In the genomic region with DNA sequence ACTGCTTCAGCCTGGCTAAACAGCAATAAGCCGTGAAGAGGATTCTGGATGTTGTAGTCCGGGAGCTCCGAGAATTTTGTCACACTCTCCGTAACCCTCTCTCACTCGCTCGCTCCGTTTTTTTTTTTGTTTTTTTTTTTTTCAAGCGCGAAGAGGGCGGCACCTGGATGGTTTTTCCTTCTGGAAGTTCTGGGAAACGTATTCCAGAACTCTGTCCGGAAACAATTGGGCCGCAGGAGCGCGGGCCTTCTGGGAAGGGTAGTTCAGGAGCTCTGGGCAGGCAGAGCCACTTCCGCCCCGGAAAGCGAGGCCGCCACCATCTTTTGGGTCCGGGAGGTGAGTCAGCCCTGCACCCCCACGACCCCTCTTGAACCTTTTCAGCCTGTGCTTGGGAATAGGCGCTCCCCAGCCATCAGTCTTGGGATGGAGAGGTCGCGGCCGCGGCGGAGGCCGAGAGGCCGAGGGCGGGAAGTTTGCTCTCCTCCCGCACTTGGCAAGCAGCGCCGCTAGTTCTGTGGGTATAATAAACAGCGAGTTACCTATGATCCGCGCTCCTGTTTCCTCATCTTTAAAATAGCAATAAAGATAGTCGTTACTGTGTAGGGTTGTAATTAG, we compare ENCODE assay signal across 8 cellular contexts. TPM values are rescaled to one million over a fixed set of nuclear protein-coding genes. Genes with fewer than 3 reads are reported as not detected.
DNase-seq lines count a peak whose midpoint lies in the region; ATAC-seq and TF ChIP-seq lines count a peak whose summit lies in the region.

A gene (plus strand): TSS at position 283 of the 615 bp plus-strand sequence. CDS start 5,261 bp downstream, outside the sequence.

- H3K9me3 Mint-ChIP-seq in activated CD4-positive, alpha-beta T cell treated with anti-CD3 and anti-CD28 coated beads, Interleukin-2, amount 10 ng/mL, durations not matched to agents 7 days and 5 days, result peaks cover 24% of the 10 kb centered on the region

- H3K36me3 Mint-ChIP-seq in activated CD4-positive, alpha-beta T cell treated with anti-CD3 and anti-CD28 coated beads, Interleukin-2, amount 10 ng/mL, durations not matched to agents 7 days and 5 days (ENCODE audit: low read depth), result peaks cover 39% of the 10 kb centered on the region

- DNase-seq in ACHN (peak; percentile 94), NCI-H510A (lab: John Stamatoyannopoulos, UW) (peak; percentile 81), colonic mucosa (peak; percentile 92), kidney glomerular epithelial cell (lab: John Stamatoyannopoulos, UW) (peak; percentile 92)
- peak; percentile 83 for DNase-seq in activated CD4-positive, alpha-beta T cell treated with anti-CD3 and anti-CD28 coated beads, Interleukin-2, amount 10 ng/mL, durations not matched to agents 7 days and 5 days
- peak; percentile 68 to 73 for DNase-seq in stimulated activated CD4-positive, alpha-beta T cell treated with anti-CD3 and anti-CD28 coated beads, Interleukin-15, amount 100 ng/mL, for 48 hours (ENCODE audit: low read depth in 2 of 2)

- H3K9me3 ChIP-seq in colonic mucosa, result no peaks in the 10 kb centered on the region

- intact Hi-C loops in colonic mucosa (cut with DNase I), result loop anchor here (10.0 kb wide), 1 partner anchor 48 kb away; a partner anchor contains a TSS

- POLR2A ChIA-PET in activated CD4-positive, alpha-beta T cell treated with anti-CD3 and anti-CD28 coated beads, Interleukin-2, amount 10 ng/mL, durations not matched to agents 7 days and 5 days (lab: Charles Lee), result no interaction called here

- no peaks in the 10 kb centered on the region for H3K36me3 ChIP-seq in colonic mucosa

- H3K27ac Mint-ChIP-seq in activated CD4-positive, alpha-beta T cell treated with anti-CD3 and anti-CD28 coated beads, Interleukin-2, amount 10 ng/mL, durations not matched to agents 7 days and 5 days, result peak within 1 kb of the TSS; percentile 92

- peak within 1 kb of the TSS; percentile 92 for H3K4me3 Mint-ChIP-seq in activated CD4-positive, alpha-beta T cell treated with anti-CD3 and anti-CD28 coated beads, Interleukin-2, amount 10 ng/mL, durations not matched to agents 7 days and 5 days

- H3K4me1 Mint-ChIP-seq in activated CD4-positive, alpha-beta T cell treated with anti-CD3 and anti-CD28 coated beads, Interleukin-2, amount 10 ng/mL, durations not matched to agents 7 days and 5 days, result peaks cover 29% of the 10 kb centered on the region

- CTCF ChIA-PET in activated CD4-positive, alpha-beta T cell treated with anti-CD3 and anti-CD28 coated beads, Interleukin-2, amount 10 ng/mL, durations not matched to agents 7 days and 5 days (lab: Charles Lee), result interaction anchor here (0.6 to 1.5 kb wide), 10 partner anchors 31 to 516 kb away, joined by 3 to 4 read pairs (median 3); no protein-coding TSS in a partner anchor

- peak within 1 kb of the TSS; percentile 71 for H3K4me3 ChIP-seq in colonic mucosa

- H3K9ac ChIP-seq in colonic mucosa (ENCODE audit: low read depth in 2 of 2, low read length in 2 of 2), result peak within 1 kb of the TSS; percentile 54 to 63

- H3K4me1 ChIP-seq in colonic mucosa, result no peaks in the 10 kb centered on the region

- no peaks in the 10 kb centered on the region for H3K27me3 Mint-ChIP-seq in activated CD4-positive, alpha-beta T cell treated with anti-CD3 and anti-CD28 coated beads, Interleukin-2, amount 10 ng/mL, durations not matched to agents 7 days and 5 days

- peak; percentile 87 for ATAC-seq in GM18868 (IDR thresholded peaks at IDR 0.05; ENCODE audit: unreplicated experiment)
- peak; percentile 87 for ATAC-seq in HG03342 (IDR thresholded peaks at IDR 0.05; ENCODE audit: unreplicated experiment)

- H3K27me3 ChIP-seq in colonic mucosa, result no peaks in the 10 kb centered on the region

- TF ChIP-seq CTCF in colonic mucosa (IDR thresholded peaks at IDR 0.05), result no peak

- H3K27ac ChIP-seq in colonic mucosa, result peak within 1 kb of the TSS; percentile 82

- in situ Hi-C loops in ACHN (cut with HindIII; ENCODE audit: low pct_ligation_motif_present, low pct_unique_long_range_greater_than_20kb, low sequenced_read_pairs), result no loop called here

RNA-seq across cellular contexts. Expression of the gene that starts here (rescaled TPM):
- 10 to 100 TPM; 29.8 to 30.7 TPM for total RNA-seq in activated CD4-positive, alpha-beta T cell treated with anti-CD3 and anti-CD28 coated beads, Interleukin-2, amount 10 ng/mL, durations not matched to agents 7 days and 5 days
- total RNA-seq in colonic mucosa, result 10 to 100 TPM in 1 of 2 donors, 1 to 10 TPM in 1; 9.9 to 12.3 TPM

Comparison
In these comparisons a context has a peak if more than half of its experiments do, and no peak if none do; other contexts are left out.
1. Peak in every context shown above with its lines: DNase-seq, ATAC-seq, H3K4me3 ChIP-seq and H3K27ac ChIP-seq.